13 cellular contexts compared by ENCODE assay signal in genomic region chr11:30107899-30108298, GRCh38.
DNase-seq lines count a peak whose midpoint lies in the region; ATAC-seq, FAIRE-seq and TF ChIP-seq lines count a peak whose summit lies in the region.
"Had no signal": no experiment of that assay in that cellular context is flagged by ENCODE, and none has a peak within 500 bp of the region (broad histone marks: within the 10 kb centered on the region; RNA-seq: fewer than 3 reads in every experiment).

No MANE protein-coding gene starts in this region.

- H3K4me3 Mint-ChIP-seq in MCF 10A (ENCODE audit: unreplicated experiment): no peak overlapping the region
- H3K4me3 Mint-ChIP-seq: stimulated activated naive CD8-positive, alpha-beta T cell treated with anti-CD3 and anti-CD28 coated beads, Interleukin-15, Interleukin-2, amounts not matched to agents 100 ng/mL and 50 ng/mL, for 24 hours had no signal

- no peaks in the 10 kb centered on the region for H3K9me3 ChIP-seq in breast epithelium

- no peaks in the 10 kb centered on the region for H3K36me3 ChIP-seq in breast epithelium

- TF ChIP-seq CTCF in MCF 10A (IDR thresholded peaks at IDR 0.05; ENCODE audit: unreplicated experiment) (no peak), breast epithelium (IDR thresholded peaks at IDR 0.05) (no peak)

- no peaks in the 10 kb centered on the region for H3K4me1 ChIP-seq in breast epithelium

- no peaks in the 10 kb centered on the region for H3K36me3 Mint-ChIP-seq in MCF 10A (ENCODE audit: insufficient read depth, unreplicated experiment)

- H3K27ac Mint-ChIP-seq in MCF 10A (ENCODE audit: low read depth, unreplicated experiment): peak overlapping the region; percentile 42
- H3K27ac Mint-ChIP-seq: stimulated activated naive CD8-positive, alpha-beta T cell treated with anti-CD3 and anti-CD28 coated beads, Interleukin-15, Interleukin-2, amounts not matched to agents 100 ng/mL and 50 ng/mL, for 24 hours had no signal

- FAIRE-seq in urothelium cell line (lab: Jason Lieb, UNC): no peak
- FAIRE-seq: G401.6 had no signal

- no peaks in the 10 kb centered on the region for H3K27me3 Mint-ChIP-seq in MCF 10A (ENCODE audit: insufficient read depth, unreplicated experiment)
- H3K27me3 Mint-ChIP-seq: stimulated activated naive CD8-positive, alpha-beta T cell treated with anti-CD3 and anti-CD28 coated beads, Interleukin-15, Interleukin-2, amounts not matched to agents 100 ng/mL and 50 ng/mL, for 24 hours had no signal

- intact Hi-C loops in MCF 10A (cut with micrococcal nuclease) (loop anchor here (10.0 kb wide), 1 partner anchor 583 kb away; no protein-coding TSS in a partner anchor), breast epithelium (cut with DNase I; ENCODE audit: low total_unique reads) (no loop called here)

- peak; percentile 86 for DNase-seq in MCF 10A (ENCODE audit: unreplicated experiment)
- DNase-seq in breast epithelium (ENCODE audit: low spot score in 2 of 2): no peak
- DNase-seq in SIG-M5 treated with dmso at 0.1 percent for 504 hours (lab: John Stamatoyannopoulos, UW; ENCODE audit: unreplicated experiment): peak; percentile 30
- peak; percentile 1 for DNase-seq in fibroblast of gingiva (ENCODE audit: low read depth)
- DNase-seq in urothelium cell line (ENCODE audit: low spot score): peak; percentile 47
- DNase-seq in NCI-H748 (lab: John Stamatoyannopoulos, UW; ENCODE audit: unreplicated experiment): no peak
- no peak for DNase-seq in activated effector memory CD4-positive, alpha-beta T cell treated with Interleukin-2 at 50 U/mL for 16 hours
- DNase-seq: 8988T, dorsolateral prefrontal cortex, NCI-H69 had no signal

- peaks cover 19% of the 10 kb centered on the region for H3K4me1 Mint-ChIP-seq in MCF 10A (ENCODE audit: insufficient read depth, unreplicated experiment)

- CTCF ChIA-PET in MCF 10A (lab: Yijun Ruan, JAX): interaction anchor here (0.6 to 4.7 kb wide), 8 partner anchors 21 to 810 kb away, joined by 3 to 42 read pairs (median 4); no protein-coding TSS in a partner anchor

- BruUV-seq in MCF 10A (replicated peaks; lab: Mats Ljungman, UMichigan): no TSS peak

- H3K4me3 ChIP-seq in breast epithelium: no peak overlapping the region
- H3K4me3 ChIP-seq: dorsolateral prefrontal cortex had no signal

- ATAC-seq in GM21576 (IDR thresholded peaks at IDR 0.05; ENCODE audit: unreplicated experiment): no peak

- H3K9me3 Mint-ChIP-seq in MCF 10A (ENCODE audit: unreplicated experiment): no peaks in the 10 kb centered on the region
- H3K9me3 Mint-ChIP-seq: stimulated activated naive CD8-positive, alpha-beta T cell treated with anti-CD3 and anti-CD28 coated beads, Interleukin-15, Interleukin-2, amounts not matched to agents 100 ng/mL and 50 ng/mL, for 24 hours had no signal

- POLR2A ChIA-PET in MCF 10A (lab: Yijun Ruan, JAX): interaction anchor here (1.0 to 2.1 kb wide), 5 partner anchors 9 to 215 kb away, joined by 3 to 8 read pairs (median 5); partner anchors contain the start of gene ARL14EP

- no peak overlapping the region for H3K27ac ChIP-seq in breast epithelium
- H3K27ac ChIP-seq: dorsolateral prefrontal cortex had no signal

- no peaks in the 10 kb centered on the region for H3K27me3 ChIP-seq in breast epithelium

- TF ChIP-seq POLR2A in breast epithelium (IDR thresholded peaks at IDR 0.05): no peak

Comparison
In these comparisons a context has a peak if more than half of its experiments do, and no peak if none do; other contexts are left out.
1. DNase-seq: peak in MCF 10A (single experiment), SIG-M5 treated with dmso at 0.1 percent for 504 hours (single experiment), fibroblast of gingiva (single experiment) and urothelium cell line (single experiment); none in breast epithelium (0 of 2), NCI-H748 (single experiment) and activated effector memory CD4-positive, alpha-beta T cell treated with Interleukin-2 at 50 U/mL for 16 hours (single experiment).